In genomic region chrX:53284684-53285447, GRCh38 we compare ENCODE assay signal across 8 cellular contexts. TPM values are rescaled to one million over a fixed set of nuclear protein-coding genes. Genes with fewer than 3 reads are reported as not detected.
DNase-seq lines count a peak whose midpoint lies in the region; ATAC-seq and TF ChIP-seq lines count a peak whose summit lies in the region.

No MANE protein-coding gene starts in this region.

- H3K4me3 ChIP-seq in OCI-LY3 (ENCODE audit: low read length) (no peak overlapping the region), fibroblast of villous mesenchyme (ENCODE audit: low read depth, low read length) (no peak overlapping the region)

- no peaks in the 10 kb centered on the region for H3K4me1 ChIP-seq in OCI-LY3 (ENCODE audit: low read length)

- H3K27ac Mint-ChIP-seq in activated T-helper 1 cell treated with anti-CD3 and anti-CD28 coated beads, Interleukin-12 subunit alpha, Interleukin-12 subunit beta, Interleukin-2, Interleukin-4 antibody, amounts not matched to agents 30 ng/mL and 10 ng/mL and 1 ng/mL, durations not matched to agents 14 hours and 24 hours and 36 hours: no peak overlapping the region

- H3K27me3 ChIP-seq in OCI-LY3 (ENCODE audit: low read depth, low read length): no peaks in the 10 kb centered on the region

- peak; percentile 73 for TF ChIP-seq CTCF in OCI-LY3 (IDR thresholded peaks at IDR 0.05; ENCODE audit: low read depth, low read length)
- TF ChIP-seq CTCF in fibroblast of villous mesenchyme (IDR thresholded peaks at IDR 0.05; ENCODE audit: insufficient read depth, low read depth, low read length): peak; percentile 80
- no peak for TF ChIP-seq CTCF in omental fat pad (IDR thresholded peaks at IDR 0.05)

- no peak overlapping the region for H3K9ac ChIP-seq in OCI-LY3 (ENCODE audit: low read length)

- H3K27ac ChIP-seq in OCI-LY3 (ENCODE audit: low read length): no peak overlapping the region

- H3K4me1 Mint-ChIP-seq in activated T-helper 1 cell treated with anti-CD3 and anti-CD28 coated beads, Interleukin-12 subunit alpha, Interleukin-12 subunit beta, Interleukin-2, Interleukin-4 antibody, amounts not matched to agents 30 ng/mL and 10 ng/mL and 1 ng/mL, durations not matched to agents 14 hours and 24 hours and 36 hours (ENCODE audit: low read depth): peaks cover 22% of the 10 kb centered on the region

- H3K27me3 Mint-ChIP-seq in activated T-helper 1 cell treated with anti-CD3 and anti-CD28 coated beads, Interleukin-12 subunit alpha, Interleukin-12 subunit beta, Interleukin-2, Interleukin-4 antibody, amounts not matched to agents 30 ng/mL and 10 ng/mL and 1 ng/mL, durations not matched to agents 14 hours and 24 hours and 36 hours (ENCODE audit: insufficient read depth): no peaks in the 10 kb centered on the region

- no peak overlapping the region; the same call in 1 of the 2 replicates for H3K4me2 ChIP-seq in OCI-LY3 (ENCODE audit: low read length)

- intact Hi-C loops in activated T-helper 1 cell treated with anti-CD3 and anti-CD28 coated beads, Interleukin-12 subunit alpha, Interleukin-12 subunit beta, Interleukin-2, Interleukin-4 antibody, amounts not matched to agents 30 ng/mL and 10 ng/mL and 1 ng/mL, durations not matched to agents 14 hours and 24 hours and 36 hours (cut with micrococcal nuclease): no loop called here

- ATAC-seq in HG02571 (IDR thresholded peaks at IDR 0.05; ENCODE audit: unreplicated experiment) (peak; percentile 67), omental fat pad (ENCODE audit: low FRiP score) (peak; percentile 41)

- H3K36me3 Mint-ChIP-seq in activated T-helper 1 cell treated with anti-CD3 and anti-CD28 coated beads, Interleukin-12 subunit alpha, Interleukin-12 subunit beta, Interleukin-2, Interleukin-4 antibody, amounts not matched to agents 30 ng/mL and 10 ng/mL and 1 ng/mL, durations not matched to agents 14 hours and 24 hours and 36 hours (ENCODE audit: low read depth): no peaks in the 10 kb centered on the region

- no peak overlapping the region for H2AFZ ChIP-seq in OCI-LY3 (ENCODE audit: low read depth, low read length)

- H3K79me2 ChIP-seq in OCI-LY3 (ENCODE audit: low read length): no peaks in the 10 kb centered on the region

- H3K4me3 Mint-ChIP-seq in activated T-helper 1 cell treated with anti-CD3 and anti-CD28 coated beads, Interleukin-12 subunit alpha, Interleukin-12 subunit beta, Interleukin-2, Interleukin-4 antibody, amounts not matched to agents 30 ng/mL and 10 ng/mL and 1 ng/mL, durations not matched to agents 14 hours and 24 hours and 36 hours: no peak overlapping the region

- no peaks in the 10 kb centered on the region for H3K36me3 ChIP-seq in OCI-LY3 (replicated peaks; ENCODE audit: low read depth, low read length)

- H3K9me3 ChIP-seq in OCI-LY3 (ENCODE audit: insufficient read depth, low read length): no peaks in the 10 kb centered on the region

- no peaks in the 10 kb centered on the region for H4K20me1 ChIP-seq in OCI-LY3 (ENCODE audit: insufficient read depth, low read length)

- DNase-seq in EH (ENCODE audit: low read depth) (peak; percentile 60), fibroblast of villous mesenchyme (ENCODE audit: low read depth) (no peak), omental fat pad (ENCODE audit: low spot score) (no peak), amniotic stem cell (lab: John Stamatoyannopoulos, UW) (no peak), DMS153 treated with DMSO at 0.1 percent for 48 hours (lab: John Stamatoyannopoulos, UW; ENCODE audit: unreplicated experiment) (no peak)
- peak; percentile 2 for DNase-seq in activated T-helper 1 cell treated with anti-CD3 and anti-CD28 coated beads, Interleukin-12 subunit alpha, Interleukin-12 subunit beta, Interleukin-2, Interleukin-4 antibody, amounts not matched to agents 30 ng/mL and 10 ng/mL and 1 ng/mL, durations not matched to agents 14 hours and 24 hours and 36 hours (ENCODE audit: low spot score)

- no peaks in the 10 kb centered on the region for H3K9me3 Mint-ChIP-seq in activated T-helper 1 cell treated with anti-CD3 and anti-CD28 coated beads, Interleukin-12 subunit alpha, Interleukin-12 subunit beta, Interleukin-2, Interleukin-4 antibody, amounts not matched to agents 30 ng/mL and 10 ng/mL and 1 ng/mL, durations not matched to agents 14 hours and 24 hours and 36 hours

RNA-seq across cellular contexts. Expression of gene IQSEC2, which starts 3.5 kb away (rescaled TPM):
- total RNA-seq in activated T-helper 1 cell treated with anti-CD3 and anti-CD28 coated beads, Interleukin-12 subunit alpha, Interleukin-12 subunit beta, Interleukin-2, Interleukin-4 antibody, amounts not matched to agents 30 ng/mL and 10 ng/mL and 1 ng/mL, durations not matched to agents 14 hours and 24 hours and 36 hours: 0.26 and 0.27 TPM in 2 replicates
- 11.0 and 13.8 TPM in 2 replicates for total RNA-seq in fibroblast of villous mesenchyme
- 10 to 100 TPM; 12.2 to 14.8 (median 14.0) TPM for total RNA-seq in omental fat pad

RNA-seq across cellular contexts. Expression of gene KDM5C, which starts 59.9 kb away (rescaled TPM):
- 115 and 120 TPM in 2 replicates for total RNA-seq in activated T-helper 1 cell treated with anti-CD3 and anti-CD28 coated beads, Interleukin-12 subunit alpha, Interleukin-12 subunit beta, Interleukin-2, Interleukin-4 antibody, amounts not matched to agents 30 ng/mL and 10 ng/mL and 1 ng/mL, durations not matched to agents 14 hours and 24 hours and 36 hours
- total RNA-seq in fibroblast of villous mesenchyme: 149 and 157 TPM in 2 replicates
- 100 to 1,000 TPM in 2 of 4 donors, 10 to 100 TPM in 2; 74.9 to 101 (median 93.1) TPM for total RNA-seq in omental fat pad

Comparison
In these comparisons a context has a peak if more than half of its experiments do, and no peak if none do; other contexts are left out.
1. DNase-seq: peak in EH (single experiment) and activated T-helper 1 cell treated with anti-CD3 and anti-CD28 coated beads, Interleukin-12 subunit alpha, Interleukin-12 subunit beta, Interleukin-2, Interleukin-4 antibody, amounts not matched to agents 30 ng/mL and 10 ng/mL and 1 ng/mL, durations not matched to agents 14 hours and 24 hours and 36 hours (single experiment); none in fibroblast of villous mesenchyme (single experiment), omental fat pad (single experiment), amniotic stem cell (single experiment) and DMS153 treated with DMSO at 0.1 percent for 48 hours (single experiment).
2. CTCF ChIP-seq: peak in OCI-LY3 (single experiment) and fibroblast of villous mesenchyme (single experiment); none in omental fat pad (0 of 3).